1 cellular context compared by ENCODE assay signal in genomic region chr1:233459470-233459945, GRCh38.
TF ChIP-seq lines count a peak whose summit lies in the region.

No MANE protein-coding gene starts in this region.

TF ChIP-seq in GM12878, 131 proteins besides CTCF, POLR2A, EP300 and RAD21 (continues in another document):
- TF ChIP-seq BRCA1 (IDR thresholded peaks at IDR 0.05; ENCODE audit: low read depth, low read length) (no peak), ZNF217 (IDR thresholded peaks at IDR 0.05) (no peak), SUZ12 (IDR thresholded peaks at IDR 0.05; ENCODE audit: unreplicated experiment) (no peak), CREB1 (IDR thresholded peaks at IDR 0.05; ENCODE audit: low read depth) (no peak), GABPA (IDR thresholded peaks at IDR 0.05; ENCODE audit: low read depth) (no peak), PBX3 (IDR thresholded peaks at IDR 0.05; ENCODE audit: insufficient replicate concordance, low read depth, low read length) (no peak), BMI1 (IDR thresholded peaks at IDR 0.05; ENCODE audit: borderline replicate concordance) (0 out of 2 replicates have a peak, but pooled peaks have one; percentile 6), CHD1 (IDR thresholded peaks at IDR 0.05; ENCODE audit: low read depth, low read length) (no peak), TAF1 (IDR thresholded peaks at IDR 0.05; ENCODE audit: borderline replicate concordance, low read depth, low read length) (no peak), IRF4 (IDR thresholded peaks at IDR 0.05; ENCODE audit: low read depth, low read length) (0 out of 2 replicates have a peak, but pooled peaks have one; percentile 46), CHD4 (IDR thresholded peaks at IDR 0.05) (no peak), TCF7 (IDR thresholded peaks at IDR 0.05; ENCODE audit: borderline replicate concordance) (0 out of 2 replicates have a peak, but pooled peaks have one; percentile 53), MTA3 (IDR thresholded peaks at IDR 0.05; ENCODE audit: borderline replicate concordance, low read length) (no peak), ZNF274 (IDR thresholded peaks at IDR 0.05; ENCODE audit: insufficient read depth, insufficient read length) (no peak), ATF2 (IDR thresholded peaks at IDR 0.05; ENCODE audit: low read length) (peak; percentile 76), PML (IDR thresholded peaks at IDR 0.05; ENCODE audit: low read length) (no peak), ASH2L (IDR thresholded peaks at IDR 0.05; ENCODE audit: borderline replicate concordance, low read depth) (0 out of 2 replicates have a peak, but pooled peaks have one; percentile 22), IKZF2 (IDR thresholded peaks at IDR 0.05) (peak; percentile 62 to 74; a peak in 3 of 4 replicates), BCL3 (IDR thresholded peaks at IDR 0.05; ENCODE audit: borderline replicate concordance, insufficient read depth, low read depth, low read length, poor library complexity, severe bottlenecking) (peak; percentile 88), ATF3 (IDR thresholded peaks at IDR 0.05; ENCODE audit: borderline replicate concordance, extremely low read depth, low read depth, low read length) (no peak), E2F8 (IDR thresholded peaks at IDR 0.05; ENCODE audit: low read depth, partially characterized antibody) (no peak), ATF7 (IDR thresholded peaks at IDR 0.05; ENCODE audit: low read depth) (peak; percentile 73), WRNIP1 (IDR thresholded peaks at IDR 0.05; ENCODE audit: borderline replicate concordance, low read depth, low read length) (no peak), ZNF622 (IDR thresholded peaks at IDR 0.05) (no peak), RB1 (IDR thresholded peaks at IDR 0.05; ENCODE audit: borderline replicate concordance) (peak; percentile 57; the same call in 1 of the 2 replicates), ZSCAN29 (IDR thresholded peaks at IDR 0.05) (no peak), NR2C1 (IDR thresholded peaks at IDR 0.05) (0 out of 2 replicates have a peak, but pooled peaks have one; percentile 14), NR2C2 (IDR thresholded peaks at IDR 0.05; ENCODE audit: borderline replicate concordance, control insufficient read depth, insufficient read length, low read depth) (no peak), TCF12 (IDR thresholded peaks at IDR 0.05; ENCODE audit: low read depth, low read length) (no peak; the same call in none of the 2 replicates), HDGF (IDR thresholded peaks at IDR 0.05) (no peak), PRDM15 (CRISPR knock-in tag; IDR thresholded peaks at IDR 0.05) (no peak), SMAD1 (IDR thresholded peaks at IDR 0.05; ENCODE audit: low read depth, partially characterized antibody) (peak; percentile 82), GATAD2B (conservative IDR thresholded peaks at IDR 0.05; ENCODE audit: low read depth) (peak; percentile 99), HDAC6 (IDR thresholded peaks at IDR 0.05; ENCODE audit: unreplicated experiment) (no peak), DPF2 (IDR thresholded peaks at IDR 0.05) (no peak), ZNF592 (IDR thresholded peaks at IDR 0.05) (no peak; the same call in 1 of the 2 replicates), FOS (IDR thresholded peaks at IDR 0.05; ENCODE audit: borderline replicate concordance, extremely low read depth, insufficient read length) (no peak), IKZF1 (conservative IDR thresholded peaks at IDR 0.05) (peak; percentile 66; the same call in 1 of the 2 replicates), POU2F2 (IDR thresholded peaks at IDR 0.05; ENCODE audit: borderline replicate concordance, low read depth, low read length) (no peak; the same call in 2 of the 3 replicates), SP1 (IDR thresholded peaks at IDR 0.05; ENCODE audit: low read depth, low read length) (no peak), HCFC1 (IDR thresholded peaks at IDR 0.05; ENCODE audit: low read length) (no peak), KAT2A (conservative IDR thresholded peaks at IDR 0.05; ENCODE audit: control insufficient read depth, low read depth, low read length) (no peak), SREBF2 (IDR thresholded peaks at IDR 0.05; ENCODE audit: low read length) (no peak), CBX5 (IDR thresholded peaks at IDR 0.05; ENCODE audit: low read depth) (no peak; the same call in 1 of the 2 replicates), ELK1 (IDR thresholded peaks at IDR 0.05; ENCODE audit: low read depth, low read length) (no peak), NBN (IDR thresholded peaks at IDR 0.05) (peak; percentile 58; the same call in 1 of the 2 replicates), TBL1XR1 (IDR thresholded peaks at IDR 0.05; ENCODE audit: low read depth, low read length) (peak; percentile 25; the same call in 1 of the 2 replicates), PAX5 (IDR thresholded peaks at IDR 0.05; ENCODE audit: borderline replicate concordance, low read depth, low read length) (peak; percentile 56; the same call in 1 of the 2 replicates), CHD2 (IDR thresholded peaks at IDR 0.05; ENCODE audit: borderline replicate concordance, low read depth, low read length) (peak; percentile 72; the same call in 1 of the 2 replicates), RAD51 (IDR thresholded peaks at IDR 0.05) (peak; percentile 72)
